ENCODE assay signal across 9 cellular contexts in genomic region chr4:37758226-37758625, GRCh38.
DNase-seq lines count a peak whose midpoint lies in the region; ATAC-seq and TF ChIP-seq lines count a peak whose summit lies in the region.
"Had no signal": no experiment of that assay in that cellular context is flagged by ENCODE, and none has a peak within 500 bp of the region (broad histone marks: within the 10 kb centered on the region; RNA-seq: fewer than 3 reads in every experiment).

No MANE protein-coding gene starts in this region.

- DNase-seq in AG20443 (ENCODE audit: low spot score) (peak; percentile 45), M059J (ENCODE audit: low read depth) (peak; percentile 46), epithelial cell of esophagus (ENCODE audit: low read depth) (peak; percentile 81), mesothelial cell of epicardium (ENCODE audit: low spot score in 2 of 2, unreplicated experiment in 2 of 2) (no peak), NCI-H128 (lab: John Stamatoyannopoulos, UW; ENCODE audit: unreplicated experiment) (no peak), dedifferentiated amniotic fluid mesenchymal stem cell (ENCODE audit: extremely low spot score) (no peak), NCI-H1092 (lab: John Stamatoyannopoulos, UW) (no peak)
- DNase-seq: NCI-H510A had no signal

- no peak overlapping the region for H3K4me3 Mint-ChIP-seq in mesothelial cell of epicardium

- TF ChIP-seq CTCF in epithelial cell of esophagus (IDR thresholded peaks at IDR 0.05; ENCODE audit: insufficient read depth, low read depth, low read length, missing control alignments): no peak
- no peak for TF ChIP-seq CTCF in mesothelial cell of epicardium (IDR thresholded peaks at IDR 0.05; ENCODE audit: unreplicated experiment)

- no peaks in the 10 kb centered on the region for H3K27me3 Mint-ChIP-seq in mesothelial cell of epicardium (ENCODE audit: low read depth)

- peaks cover 4% of the 10 kb centered on the region for H3K9me3 Mint-ChIP-seq in mesothelial cell of epicardium

- no peak overlapping the region for H3K4me3 ChIP-seq in epithelial cell of esophagus (ENCODE audit: low read length)

- no peak for ATAC-seq in HG03108 (IDR thresholded peaks at IDR 0.05; ENCODE audit: unreplicated experiment)

- H3K36me3 Mint-ChIP-seq in mesothelial cell of epicardium: no peaks in the 10 kb centered on the region

- peak overlapping the region; percentile 58 for H3K27ac Mint-ChIP-seq in mesothelial cell of epicardium

- H3K4me1 Mint-ChIP-seq in mesothelial cell of epicardium: peaks cover 16% of the 10 kb centered on the region

Comparison
In these comparisons a context has a peak if more than half of its experiments do, and no peak if none do; other contexts are left out.
1. DNase-seq: peak in AG20443 (single experiment), M059J (single experiment) and epithelial cell of esophagus (single experiment); none in mesothelial cell of epicardium (0 of 2), NCI-H128 (single experiment), dedifferentiated amniotic fluid mesenchymal stem cell (single experiment) and NCI-H1092 (single experiment).